Comparison of ENCODE assay signal across 15 cellular contexts in genomic region chr12:99087278-99087677, GRCh38.
DNase-seq lines count a peak whose midpoint lies in the region; ATAC-seq and TF ChIP-seq lines count a peak whose summit lies in the region.
"Had no signal": no experiment of that assay in that cellular context is flagged by ENCODE, and none has a peak within 500 bp of the region (broad histone marks: within the 10 kb centered on the region; RNA-seq: fewer than 3 reads in every experiment).

No MANE protein-coding gene starts in this region.

- ATAC-seq in HG03039 (IDR thresholded peaks at IDR 0.05; ENCODE audit: unreplicated experiment) (no peak), HG03378 (IDR thresholded peaks at IDR 0.05; ENCODE audit: unreplicated experiment) (no peak)
- ATAC-seq: stimulated activated effector memory CD8-positive, alpha-beta T cell treated with anti-CD3 and anti-CD28 coated beads, Interleukin-12 subunit alpha, Interleukin-12 subunit beta, amount 100 ng/mL, for 72 hours had no signal

- H3K4me1 ChIP-seq in hepatocyte (ENCODE audit: insufficient read depth): no peaks in the 10 kb centered on the region

- in situ Hi-C loops in Caki2 (cut with HindIII; ENCODE audit: low pct_unique_long_range_greater_than_20kb, low sequenced_read_pairs): no loop called here

- H3K79me2 ChIP-seq in hepatocyte: no peaks in the 10 kb centered on the region

- no peaks in the 10 kb centered on the region for H3K9me2 ChIP-seq in hepatocyte (replicated peaks; ENCODE audit: insufficient read depth)

- H3K4me2 ChIP-seq in hepatocyte: no peak overlapping the region

- no peaks in the 10 kb centered on the region for H4K20me1 ChIP-seq in hepatocyte (ENCODE audit: insufficient read depth, poor library complexity, severe bottlenecking)

- no peaks in the 10 kb centered on the region for H3K36me3 ChIP-seq in hepatocyte (replicated peaks; ENCODE audit: insufficient read depth, low read depth)

- H3K4me3 ChIP-seq in epithelial cell of proximal tubule (ENCODE audit: low read depth, low read length): no peak overlapping the region
- H3K4me3 ChIP-seq in hepatocyte: no peak overlapping the region

- no peak overlapping the region for H3K27ac ChIP-seq in hepatocyte

- 76% methylated on average over 5 of the region's 5 CpGs for WGBS in hepatocyte (ENCODE audit: low lambda C conversion rate, missing lambda C conversion rate)

- no peaks in the 10 kb centered on the region for H3K9me3 ChIP-seq in hepatocyte (ENCODE audit: low read depth)

- H2AFZ ChIP-seq in hepatocyte: no peak overlapping the region

- DNase-seq in Caki2 (ENCODE audit: low read depth) (peak; percentile 55), NCI-H1105 treated with DMSO at 0.1 percent for 48 hours (lab: John Stamatoyannopoulos, UW) (peak; percentile 98), NCI-H82 treated with DMSO at 0.1 percent for 48 hours (lab: John Stamatoyannopoulos, UW; ENCODE audit: unreplicated experiment) (peak; percentile 7), epithelial cell of proximal tubule (ENCODE audit: low read depth) (peak; percentile 32), hepatocyte (ENCODE audit: low spot score) (no peak)
- DNase-seq in activated CD4-positive, alpha-beta T cell treated with anti-CD3 and anti-CD28 coated beads for 1 hour: no peak
- DNase-seq: activated naive CD4-positive, alpha-beta T cell treated with anti-CD3 and anti-CD28 coated beads, Interleukin-2, amount 50 U/mL, for 16 hours; HCEC 1CT; islet precursor cell; NCI-H2107; Right ventricle myocardium superior; stimulated activated CD4-positive, alpha-beta T cell treated with anti-CD3 and anti-CD28 coated beads, Interleukin-2, amount 100 ng/mL, for 48 hours had no signal

- no peaks in the 10 kb centered on the region for H3K27me3 ChIP-seq in hepatocyte

- TF ChIP-seq CTCF in epithelial cell of proximal tubule (conservative IDR thresholded peaks at IDR 0.05; ENCODE audit: low read depth, low read length) (no peak), hepatocyte (IDR thresholded peaks at IDR 0.05; ENCODE audit: poor library complexity) (no peak)

Comparison
In these comparisons a context has a peak if more than half of its experiments do, and no peak if none do; other contexts are left out.
1. DNase-seq: peak in Caki2 (single experiment), NCI-H1105 treated with DMSO at 0.1 percent for 48 hours (single experiment), NCI-H82 treated with DMSO at 0.1 percent for 48 hours (single experiment) and epithelial cell of proximal tubule (single experiment); none in activated CD4-positive, alpha-beta T cell treated with anti-CD3 and anti-CD28 coated beads for 1 hour (single experiment) and hepatocyte (single experiment).